8 cellular contexts compared by ENCODE assay signal in genomic region chr3:66037330-66037985, GRCh38. TPM values are rescaled to one million over a fixed set of nuclear protein-coding genes. Genes with fewer than 3 reads are reported as not detected.
DNase-seq lines count a peak whose midpoint lies in the region; ATAC-seq, FAIRE-seq and TF ChIP-seq lines count a peak whose summit lies in the region.

No MANE protein-coding gene starts in this region.

- peak; percentile 39 for TF ChIP-seq CTCF in bronchial epithelial cell (IDR thresholded peaks at IDR 0.05; ENCODE audit: insufficient read depth, low read length, severe bottlenecking)

- peaks cover 34% of the 10 kb centered on the region for H3K4me1 Mint-ChIP-seq in stimulated activated naive CD8-positive, alpha-beta T cell treated with anti-CD3 and anti-CD28 coated beads, Interleukin-15, amount 100 ng/mL, for 72 hours

- peak overlapping the region in 1 of 2 donors; percentile 67 for H3K27ac Mint-ChIP-seq in stimulated activated naive CD8-positive, alpha-beta T cell treated with anti-CD3 and anti-CD28 coated beads, Interleukin-15, amount 100 ng/mL, for 72 hours

- H3K9me3 ChIP-seq in MG63, result no peaks in the 10 kb centered on the region

- no peaks in the 10 kb centered on the region for H3K27me3 ChIP-seq in MG63
- no peaks in the 10 kb centered on the region for H3K27me3 ChIP-seq in bronchial epithelial cell (ENCODE audit: control insufficient read depth, insufficient read depth, low read length)

- H3K4me3 ChIP-seq in MG63, result peak overlapping the region; percentile 62
- H3K4me3 ChIP-seq in bronchial epithelial cell (ENCODE audit: low read depth, low read length), result peak overlapping the region; percentile 69

- FAIRE-seq in bronchial epithelial cell (lab: Jason Lieb, UNC), result no peak

- H3K9me3 Mint-ChIP-seq in stimulated activated naive CD8-positive, alpha-beta T cell treated with anti-CD3 and anti-CD28 coated beads, Interleukin-15, amount 100 ng/mL, for 72 hours, result peaks cover 0 to 6% of the 10 kb centered on the region in 2 donors

- DNase-seq in EH (ENCODE audit: low read depth) (peak; percentile 62), MG63 (no peak), bronchial epithelial cell (ENCODE audit: low read depth) (peak; percentile 51), kidney glomerular epithelial cell (lab: John Stamatoyannopoulos, UW) (peak; percentile 42), NCI-H2107 treated with DMSO at 0.1 percent for 48 hours (lab: John Stamatoyannopoulos, UW; ENCODE audit: unreplicated experiment) (no peak)
- no peak for DNase-seq in stimulated activated naive CD8-positive, alpha-beta T cell treated with anti-CD3 and anti-CD28 coated beads, Interleukin-15, amount 100 ng/mL, for 72 hours

- peaks cover 82% of the 10 kb centered on the region for H3K27me3 Mint-ChIP-seq in stimulated activated naive CD8-positive, alpha-beta T cell treated with anti-CD3 and anti-CD28 coated beads, Interleukin-15, amount 100 ng/mL, for 72 hours

- ATAC-seq in stimulated activated naive CD8-positive, alpha-beta T cell treated with anti-CD3 and anti-CD28 coated beads, Interleukin-15, amount 100 ng/mL, for 72 hours, result peak; percentile 2
- no peak for ATAC-seq in GM21717 (IDR thresholded peaks at IDR 0.05; ENCODE audit: unreplicated experiment)
- ATAC-seq in HG03159 (IDR thresholded peaks at IDR 0.05; ENCODE audit: unreplicated experiment), result no peak

- no peaks in the 10 kb centered on the region for H3K36me3 ChIP-seq in MG63
- no peaks in the 10 kb centered on the region for H3K36me3 ChIP-seq in bronchial epithelial cell (ENCODE audit: control insufficient read depth, insufficient read depth, low read length)

- peak overlapping the region; percentile 92 to 96 for H3K4me3 Mint-ChIP-seq in stimulated activated naive CD8-positive, alpha-beta T cell treated with anti-CD3 and anti-CD28 coated beads, Interleukin-15, amount 100 ng/mL, for 72 hours

RNA-seq across cellular contexts. Expression of gene MAGI1, which starts 1.3 kb away (rescaled TPM):
- total RNA-seq in MG63 (2014; rRNA removed; shearing (Covaris generic); ENCODE audit: low replicate concordance), result 3.4 and 3.7 TPM in 2 replicates
- total RNA-seq in bronchial epithelial cell, result 5.0 and 8.4 TPM in 2 replicates

Comparison
In these comparisons a context has a peak if more than half of its experiments do, and no peak if none do; other contexts are left out.
1. DNase-seq: peak in EH (single experiment), bronchial epithelial cell (single experiment) and kidney glomerular epithelial cell (single experiment); none in MG63 (single experiment), stimulated activated naive CD8-positive, alpha-beta T cell treated with anti-CD3 and anti-CD28 coated beads, Interleukin-15, amount 100 ng/mL, for 72 hours (0 of 2) and NCI-H2107 treated with DMSO at 0.1 percent for 48 hours (single experiment).